ENCODE assay signal across 8 cellular contexts in genomic region chr2:86107031-86107430, GRCh38. TPM values are rescaled to one million over a fixed set of nuclear protein-coding genes. Genes with fewer than 3 reads are reported as not detected.
DNase-seq lines count a peak whose midpoint lies in the region; ATAC-seq, FAIRE-seq and TF ChIP-seq lines count a peak whose summit lies in the region.

No MANE protein-coding gene starts in this region.

- H3K9ac ChIP-seq in DND-41 (ENCODE audit: low read depth, low read length) (peak overlapping the region; percentile 66), OCI-LY3 (ENCODE audit: low read length) (peak overlapping the region; percentile 89)

- H3K9me3 ChIP-seq in DND-41 (ENCODE audit: insufficient read depth, low read length, severe bottlenecking) (no peaks in the 10 kb centered on the region), OCI-LY3 (ENCODE audit: insufficient read depth, low read length) (no peaks in the 10 kb centered on the region), pancreas (no peaks in the 10 kb centered on the region)

- peaks cover 48% of the 10 kb centered on the region for H3K4me1 ChIP-seq in DND-41 (ENCODE audit: insufficient read depth, low read length)
- peaks cover 23% of the 10 kb centered on the region for H3K4me1 ChIP-seq in OCI-LY3 (ENCODE audit: low read length)
- peaks cover 3 to 25% (median 13%) of the 10 kb centered on the region in 3 donors for H3K4me1 ChIP-seq in pancreas

- no peaks in the 10 kb centered on the region for H3K9me3 Mint-ChIP-seq in endothelial cell (ENCODE audit: unreplicated experiment)

- H3K4me2 ChIP-seq in DND-41 (ENCODE audit: insufficient read depth, low read length) (peak overlapping the region; percentile 94), OCI-LY3 (ENCODE audit: low read length) (peak overlapping the region; percentile 95)

- H3K36me3 ChIP-seq in DND-41 (ENCODE audit: insufficient read depth, low read length) = peaks cover 58% of the 10 kb centered on the region
- peaks cover 39% of the 10 kb centered on the region for H3K36me3 ChIP-seq in OCI-LY3 (replicated peaks; ENCODE audit: low read depth, low read length)
- H3K36me3 ChIP-seq in pancreas = peaks cover 0 to 34% (median 6%) of the 10 kb centered on the region in 3 donors

- H3K79me2 ChIP-seq in DND-41 (ENCODE audit: insufficient read depth, low read length) (peaks cover 92% of the 10 kb centered on the region), OCI-LY3 (ENCODE audit: low read length) (peaks cover 93% of the 10 kb centered on the region)

- WGBS in pancreas, 2 donors = 9 to 12% methylated on average over 5 of the region's 5 CpGs

- no peak for TF ChIP-seq CTCF in DND-41 (IDR thresholded peaks at IDR 0.05; ENCODE audit: borderline replicate concordance, extremely low read depth, low read length, poor library complexity, severe bottlenecking)
- TF ChIP-seq CTCF in OCI-LY3 (IDR thresholded peaks at IDR 0.05; ENCODE audit: low read depth, low read length) = no peak
- TF ChIP-seq CTCF in endothelial cell (IDR thresholded peaks at IDR 0.05; ENCODE audit: unreplicated experiment) = no peak
- no peak for TF ChIP-seq CTCF in pancreas (IDR thresholded peaks at IDR 0.05)

- no peak for DNase-seq in DND-41
- DNase-seq in endothelial cell (ENCODE audit: low spot score) = no peak
- no peak for DNase-seq in pancreas
- DNase-seq in glomerular visceral epithelial cell (ENCODE audit: extremely low spot score) = no peak
- no peak for DNase-seq in AML-193 (lab: John Stamatoyannopoulos, UW)
- DNase-seq in amygdala (lab: John Stamatoyannopoulos, UW) = no peak

- H3K27me3 ChIP-seq in DND-41 (ENCODE audit: insufficient read depth, low read length, poor library complexity) (no peaks in the 10 kb centered on the region), OCI-LY3 (ENCODE audit: low read depth, low read length) (no peaks in the 10 kb centered on the region), pancreas (no peaks in the 10 kb centered on the region)

- ATAC-seq in DND-41 (ENCODE audit: insufficient read depth, low read depth) (no peak), pancreas (no peak), GM18868 (IDR thresholded peaks at IDR 0.05; ENCODE audit: unreplicated experiment) (no peak)

- peak overlapping the region; percentile 80 for H3K27ac ChIP-seq in DND-41 (ENCODE audit: low read length)
- H3K27ac ChIP-seq in OCI-LY3 (ENCODE audit: low read length) = peak overlapping the region; percentile 57
- no peak overlapping the region for H3K27ac ChIP-seq in pancreas

- H3K27ac Mint-ChIP-seq in endothelial cell (ENCODE audit: unreplicated experiment) = peak overlapping the region; percentile 65

- H3K27me3 Mint-ChIP-seq in endothelial cell (ENCODE audit: unreplicated experiment) = peaks cover 9% of the 10 kb centered on the region

- H4K20me1 ChIP-seq in DND-41 (ENCODE audit: insufficient read depth, low read length) (peaks cover 27% of the 10 kb centered on the region; the same call in 1 of the 2 replicates), OCI-LY3 (ENCODE audit: insufficient read depth, low read length) (peaks cover 15% of the 10 kb centered on the region; the same call in 1 of the 2 replicates)

- H3K36me3 Mint-ChIP-seq in endothelial cell (ENCODE audit: low read depth, unreplicated experiment) = peaks cover 29% of the 10 kb centered on the region

- intact Hi-C loops in pancreas (cut with DNase I) = no loop called here

- peak overlapping the region; percentile 85 to 95; a peak in 3 of 4 replicates for H3K4me3 ChIP-seq in DND-41 (ENCODE audit: low read depth in 1 of 2, low read length in 2 of 2)
- peak overlapping the region; percentile 95 for H3K4me3 ChIP-seq in OCI-LY3 (ENCODE audit: low read length)
- H3K4me3 ChIP-seq in pancreas = peak overlapping the region; percentile 72 to 78 (median 74)

- peak overlapping the region; percentile 98 for H3K4me3 Mint-ChIP-seq in endothelial cell (ENCODE audit: unreplicated experiment)

- no peak overlapping the region for H2AFZ ChIP-seq in DND-41 (ENCODE audit: low read depth, low read length)
- no peak overlapping the region for H2AFZ ChIP-seq in OCI-LY3 (ENCODE audit: low read depth, low read length)

- peaks cover 25% of the 10 kb centered on the region for H3K4me1 Mint-ChIP-seq in endothelial cell (ENCODE audit: unreplicated experiment)

- FAIRE-seq in pancreas (lab: Jason Lieb, UNC) = no peak

RNA-seq across cellular contexts. Expression of gene PTCD3, which starts 1.0 kb away (rescaled TPM):
- total RNA-seq in endothelial cell (ENCODE audit: unreplicated experiment) (80.9 TPM), pancreas (10 to 100 TPM; 24.1 to 42.7 (median 30.4) TPM)
- polyA plus RNA-seq in pancreas = 10 to 100 TPM; 15.8 to 32.1 TPM

RNA-seq across cellular contexts. Expression of gene POLR1A, which starts 1.3 kb away (rescaled TPM):
- 30.4 TPM for total RNA-seq in endothelial cell (ENCODE audit: unreplicated experiment)
- 10 to 100 TPM in 4 of 6 donors, 1 to 10 TPM in 2; 8.6 to 19.0 (median 15.3) TPM for total RNA-seq in pancreas
- 1 to 10 TPM; 3.9 to 5.0 TPM for polyA plus RNA-seq in pancreas

Comparison
In these comparisons a context has a peak if more than half of its experiments do, and no peak if none do; other contexts are left out.
1. H3K27ac ChIP-seq: peak in DND-41 (single experiment) and OCI-LY3 (single experiment); none in pancreas (0 of 4).
2. Peak in every context shown above with its lines, with median percentiles within 50 percentile points of each other: H3K4me3 ChIP-seq.